8 cellular contexts compared by ENCODE assay signal in the genomic region with DNA sequence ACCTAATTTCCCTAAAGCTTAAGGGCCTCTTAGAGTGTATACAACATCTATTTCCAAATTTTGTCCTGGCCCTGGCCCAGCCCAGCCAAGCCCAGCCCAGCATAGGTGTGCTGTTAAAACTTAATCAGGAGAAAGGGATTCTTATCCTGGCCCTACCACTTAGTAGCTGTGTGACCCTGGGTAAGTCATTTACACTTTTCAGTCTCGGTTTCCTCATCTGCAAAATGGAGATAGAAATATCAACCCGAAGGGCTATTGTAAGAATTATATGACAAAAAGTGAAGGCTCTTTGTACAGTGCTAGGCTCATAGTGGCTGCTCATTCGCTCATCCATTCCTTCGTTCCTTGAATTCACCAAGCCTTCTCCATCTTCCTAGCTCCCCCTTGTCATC. TPM values are rescaled to one million over a fixed set of nuclear protein-coding genes. Genes with fewer than 3 reads are reported as not detected.
A peak's percentile ranks its signal among the peaks of the same experiment; 100 is the strongest.
DNase-seq lines count a peak whose midpoint lies in the region; ATAC-seq and TF ChIP-seq lines count a peak whose summit lies in the region.

No MANE protein-coding gene starts in this region.

- H3K9me3 ChIP-seq in BE2C, result no peaks in the 10 kb centered on the region
- H3K9me3 ChIP-seq in naive thymus-derived CD4-positive, alpha-beta T cell (ENCODE audit: control insufficient read depth in 2 of 3, low read length in 3 of 3), result no peaks in the 10 kb centered on the region

- H3K27ac ChIP-seq in naive thymus-derived CD4-positive, alpha-beta T cell (ENCODE audit: low read depth, low read length), result peak overlapping the region; percentile 89

- DNase-seq in BE2C, result no peak
- DNase-seq in M059J (ENCODE audit: low read depth), result peak; percentile 2
- DNase-seq in naive thymus-derived CD4-positive, alpha-beta T cell, result no peak
- DNase-seq in stimulated activated CD4-positive, alpha-beta T cell treated with anti-CD3 and anti-CD28 coated beads, Interleukin-2, amount 100 ng/mL, for 48 hours, result no peak
- no peak for DNase-seq in SK-N-DZ (ENCODE audit: low spot score)
- DNase-seq in cortex of kidney (lab: John Stamatoyannopoulos, UW), result no peak
- DNase-seq in dedifferentiated amniotic fluid mesenchymal stem cell (ENCODE audit: extremely low spot score), result no peak

- CTCF ChIA-PET in naive thymus-derived CD4-positive, alpha-beta T cell (lab: Charles Lee), result interaction anchor here (0.5 to 2.3 kb wide), 5 partner anchors 36 to 820 kb away, joined by 3 to 20 read pairs (median 3); partner anchors contain the start of gene FLVCR2

- H3K4me3 ChIP-seq in BE2C (ENCODE audit: low read depth, low read length), result peak overlapping the region; percentile 90
- H3K4me3 ChIP-seq in naive thymus-derived CD4-positive, alpha-beta T cell (ENCODE audit: low read length), result peak overlapping the region; percentile 86

- peak overlapping the region; percentile 91 for H3K4me3 Mint-ChIP-seq in dendritic cell treated with granulocyte-macrophage colony-stimulating factor and Interleukin-4, amounts not matched to agents 40 ng/mL and 50 ng/mL, for 4 days
- peak overlapping the region; percentile 93 to 100 (median 98) for H3K4me3 Mint-ChIP-seq in naive thymus-derived CD4-positive, alpha-beta T cell

- H3K36me3 ChIP-seq in BE2C, result peaks cover 4% of the 10 kb centered on the region; the same call in 1 of the 2 replicates
- H3K36me3 ChIP-seq in naive thymus-derived CD4-positive, alpha-beta T cell (ENCODE audit: control insufficient read depth in 2 of 3, insufficient read depth in 3 of 3, low read length in 3 of 3), result peaks cover 0 to 24% (median 0%) of the 10 kb centered on the region in 3 experiments

- no peaks in the 10 kb centered on the region for H3K27me3 ChIP-seq in BE2C
- H3K27me3 ChIP-seq in naive thymus-derived CD4-positive, alpha-beta T cell (ENCODE audit: control insufficient read depth in 2 of 2, insufficient read depth in 2 of 2, low read length in 2 of 2), result no peaks in the 10 kb centered on the region

- H3K9me3 Mint-ChIP-seq in dendritic cell treated with granulocyte-macrophage colony-stimulating factor and Interleukin-4, amounts not matched to agents 40 ng/mL and 50 ng/mL, for 4 days, result no peaks in the 10 kb centered on the region
- H3K9me3 Mint-ChIP-seq in naive thymus-derived CD4-positive, alpha-beta T cell, result peaks cover 0 to 5% (median 0%) of the 10 kb centered on the region in 11 donors

- peak overlapping the region; percentile 84 for H3K27ac Mint-ChIP-seq in dendritic cell treated with granulocyte-macrophage colony-stimulating factor and Interleukin-4, amounts not matched to agents 40 ng/mL and 50 ng/mL, for 4 days
- H3K27ac Mint-ChIP-seq in naive thymus-derived CD4-positive, alpha-beta T cell, result peak overlapping the region; percentile 94 to 100 (median 97)

- H3K4me1 Mint-ChIP-seq in dendritic cell treated with granulocyte-macrophage colony-stimulating factor and Interleukin-4, amounts not matched to agents 40 ng/mL and 50 ng/mL, for 4 days (ENCODE audit: low read depth), result peaks cover 20% of the 10 kb centered on the region
- peaks cover 11 to 48% (median 39%) of the 10 kb centered on the region in 7 donors for H3K4me1 Mint-ChIP-seq in naive thymus-derived CD4-positive, alpha-beta T cell

- intact Hi-C loops in dendritic cell treated with granulocyte-macrophage colony-stimulating factor and Interleukin-4, amounts not matched to agents 40 ng/mL and 50 ng/mL, for 4 days (cut with micrococcal nuclease), result no loop called here
- intact Hi-C loops in naive thymus-derived CD4-positive, alpha-beta T cell (cut with micrococcal nuclease), result loop anchor here (1.0 to 10.0 kb wide), 18 partner anchors 137 to 1955 kb away; partner anchors contain the start of genes GPATCH2L (in 2 of the 2), NEK9 (in 2 of the 2), ANGEL1 (in 1 of the 2) and AREL1 (in 1 of the 2)

- H3K36me3 Mint-ChIP-seq in dendritic cell treated with granulocyte-macrophage colony-stimulating factor and Interleukin-4, amounts not matched to agents 40 ng/mL and 50 ng/mL, for 4 days (ENCODE audit: low read depth), result peaks cover 33% of the 10 kb centered on the region
- H3K36me3 Mint-ChIP-seq in naive thymus-derived CD4-positive, alpha-beta T cell, result peaks cover 0 to 10% (median 5%) of the 10 kb centered on the region in 5 donors

- TF ChIP-seq CTCF in BE2C (IDR thresholded peaks at IDR 0.05; ENCODE audit: low read depth, low read length), result no peak

- H3K4me1 ChIP-seq in BE2C, result no peaks in the 10 kb centered on the region
- H3K4me1 ChIP-seq in naive thymus-derived CD4-positive, alpha-beta T cell (ENCODE audit: control insufficient read depth in 2 of 2, insufficient read depth in 2 of 2, low read length in 2 of 2), result peaks cover 0 to 6% of the 10 kb centered on the region in 2 donors

- no peaks in the 10 kb centered on the region for H3K27me3 Mint-ChIP-seq in dendritic cell treated with granulocyte-macrophage colony-stimulating factor and Interleukin-4, amounts not matched to agents 40 ng/mL and 50 ng/mL, for 4 days
- H3K27me3 Mint-ChIP-seq in naive thymus-derived CD4-positive, alpha-beta T cell, result peaks cover 0 to 6% (median 0%) of the 10 kb centered on the region in 5 donors

- no peak for ATAC-seq in naive thymus-derived CD4-positive, alpha-beta T cell

- POLR2A ChIA-PET in naive thymus-derived CD4-positive, alpha-beta T cell (lab: Charles Lee), result interaction anchor here (0.7 to 1.7 kb wide), 3 partner anchors 10 to 1149 kb away, joined by 3 to 6 read pairs (median 4); partner anchors contain the start of gene FLVCR2

RNA-seq across cellular contexts. Expression of gene ERG28, which starts 0.4 kb away (rescaled TPM):
- polyA plus RNA-seq in BE2C (2012; ENCODE audit: insufficient read depth, insufficient read length, low read depth), result 15.1 TPM
- 22.7 and 37.5 TPM in 2 replicates for total RNA-seq in M059J (2014; rRNA removed; shearing (Covaris generic))
- 10 to 100 TPM in 3 of 5 experiments, 1 to 10 TPM in 2; 7.6 to 17.0 (median 12.4) TPM for total RNA-seq in naive thymus-derived CD4-positive, alpha-beta T cell
- 10 to 100 TPM; 23.4 to 37.1 TPM for polyA plus RNA-seq in naive thymus-derived CD4-positive, alpha-beta T cell
- polyA plus RNA-seq in SK-N-DZ (2014; cell fraction: cytosol; rRNA removed), result 17.3 and 20.4 TPM in 2 replicates
- polyA plus RNA-seq in SK-N-DZ (2014; cell fraction: nucleus; rRNA removed), result 8.4 and 10.8 TPM in 2 replicates

RNA-seq across cellular contexts. Expression of gene TTLL5, which starts 0.8 kb away (rescaled TPM):
- polyA plus RNA-seq in BE2C (2012; ENCODE audit: insufficient read depth, insufficient read length, low read depth), result 8.7 TPM
- 31.0 and 42.8 TPM in 2 replicates for total RNA-seq in M059J (2014; rRNA removed; shearing (Covaris generic))
- 10 to 100 TPM; 21.0 to 31.4 (median 21.6) TPM for total RNA-seq in naive thymus-derived CD4-positive, alpha-beta T cell
- polyA plus RNA-seq in naive thymus-derived CD4-positive, alpha-beta T cell, result 10 to 100 TPM in 1 of 2 donors, 1 to 10 TPM in 1; 7.8 to 15.6 TPM
- polyA plus RNA-seq in SK-N-DZ (2014; cell fraction: cytosol; rRNA removed), result 12.8 and 20.9 TPM in 2 replicates
- polyA plus RNA-seq in SK-N-DZ (2014; cell fraction: nucleus; rRNA removed), result 11.0 and 12.0 TPM in 2 replicates
